ENCODE assay signal across 8 cellular contexts in genomic region chr12:81759215-81759991, GRCh38. TPM values are rescaled to one million over a fixed set of nuclear protein-coding genes. Genes with fewer than 3 reads are reported as not detected.
A peak's percentile ranks its signal among the peaks of the same experiment; 100 is the strongest.
DNase-seq lines count a peak whose midpoint lies in the region; ATAC-seq and TF ChIP-seq lines count a peak whose summit lies in the region.

Gene PPFIA2 (minus strand): TSS chr12:81759350.

- H3K9me3 ChIP-seq in BLaER1, result peaks cover 5% of the 10 kb centered on the region; the same call in 1 of the 2 replicates
- no peaks in the 10 kb centered on the region for H3K9me3 ChIP-seq in naive thymus-derived CD4-positive, alpha-beta T cell (ENCODE audit: control insufficient read depth in 2 of 3, low read length in 3 of 3)
- no peaks in the 10 kb centered on the region for H3K9me3 ChIP-seq in aorta (ENCODE audit: control insufficient read depth, low read length)

- H3K9me3 Mint-ChIP-seq in activated CD8-positive, alpha-beta T cell treated with anti-CD3 and anti-CD28 coated beads, Interleukin-2, amount 10 ng/mL, durations not matched to agents 7 days and 5 days (ENCODE audit: insufficient read depth), result no peaks in the 10 kb centered on the region
- H3K9me3 Mint-ChIP-seq in naive thymus-derived CD4-positive, alpha-beta T cell, result no peaks in the 10 kb centered on the region

- peaks cover 26% of the 10 kb centered on the region for H3K27me3 Mint-ChIP-seq in activated CD8-positive, alpha-beta T cell treated with anti-CD3 and anti-CD28 coated beads, Interleukin-2, amount 10 ng/mL, durations not matched to agents 7 days and 5 days (ENCODE audit: low read depth)
- peaks cover 43 to 52% (median 46%) of the 10 kb centered on the region in 5 donors for H3K27me3 Mint-ChIP-seq in naive thymus-derived CD4-positive, alpha-beta T cell

- H3K27me3 ChIP-seq in BLaER1, result peaks cover 10% of the 10 kb centered on the region
- H3K27me3 ChIP-seq in naive thymus-derived CD4-positive, alpha-beta T cell (ENCODE audit: control insufficient read depth in 2 of 2, insufficient read depth in 2 of 2, low read length in 2 of 2), result peaks cover 0 to 2% of the 10 kb centered on the region in 2 donors
- no peaks in the 10 kb centered on the region for H3K27me3 ChIP-seq in aorta (ENCODE audit: control insufficient read depth in 1 of 2, insufficient read depth in 2 of 2, low read length in 1 of 2)

- 5% methylated on average over 30 to 31 of the region's 31 CpGs for WGBS in aorta, 2 donors

- H3K4me1 ChIP-seq in BLaER1 (no peaks in the 10 kb centered on the region), aorta (ENCODE audit: control insufficient read depth in 1 of 2, insufficient read depth in 2 of 2, low read length in 2 of 2) (no peaks in the 10 kb centered on the region)
- H3K4me1 ChIP-seq in naive thymus-derived CD4-positive, alpha-beta T cell (ENCODE audit: control insufficient read depth in 2 of 2, insufficient read depth in 2 of 2, low read length in 2 of 2), result no peaks in the 10 kb centered on the region

- peak within 1 kb of the TSS; percentile 75 for H3K4me2 ChIP-seq in BLaER1

- H3K9ac ChIP-seq in BLaER1, result peak within 1 kb of the TSS; percentile 35; the same call in 1 of the 2 replicates

- H3K4me3 Mint-ChIP-seq in activated CD8-positive, alpha-beta T cell treated with anti-CD3 and anti-CD28 coated beads, Interleukin-2, amount 10 ng/mL, durations not matched to agents 7 days and 5 days, result peak within 1 kb of the TSS; percentile 68
- H3K4me3 Mint-ChIP-seq in naive thymus-derived CD4-positive, alpha-beta T cell, result peak within 1 kb of the TSS; percentile 58 to 83 (median 75)

- H3K36me3 ChIP-seq in BLaER1, result no peaks in the 10 kb centered on the region
- H3K36me3 ChIP-seq in naive thymus-derived CD4-positive, alpha-beta T cell (ENCODE audit: control insufficient read depth in 2 of 3, insufficient read depth in 3 of 3, low read length in 3 of 3), result no peaks in the 10 kb centered on the region
- H3K36me3 ChIP-seq in aorta (ENCODE audit: control insufficient read depth in 1 of 2, insufficient read depth in 2 of 2, low read length in 1 of 2), result no peaks in the 10 kb centered on the region

- POLR2A ChIA-PET in activated CD8-positive, alpha-beta T cell treated with anti-CD3 and anti-CD28 coated beads, Interleukin-2, amount 10 ng/mL, durations not matched to agents 7 days and 5 days (lab: Charles Lee), result no interaction called here
- POLR2A ChIA-PET in naive thymus-derived CD4-positive, alpha-beta T cell (lab: Charles Lee), result no interaction called here

- peaks cover 12% of the 10 kb centered on the region for H3K4me1 Mint-ChIP-seq in activated CD8-positive, alpha-beta T cell treated with anti-CD3 and anti-CD28 coated beads, Interleukin-2, amount 10 ng/mL, durations not matched to agents 7 days and 5 days (ENCODE audit: low read depth)
- H3K4me1 Mint-ChIP-seq in naive thymus-derived CD4-positive, alpha-beta T cell, result peaks cover 10 to 19% (median 15%) of the 10 kb centered on the region in 7 donors

- CTCF ChIA-PET in activated CD8-positive, alpha-beta T cell treated with anti-CD3 and anti-CD28 coated beads, Interleukin-2, amount 10 ng/mL, durations not matched to agents 7 days and 5 days (lab: Charles Lee), result no interaction called here
- CTCF ChIA-PET in naive thymus-derived CD4-positive, alpha-beta T cell (lab: Charles Lee), result no interaction called here

- intact Hi-C loops in naive thymus-derived CD4-positive, alpha-beta T cell (cut with micrococcal nuclease), result loop anchor here in 1 of 2 donors (1.0 kb wide), 1 partner anchor 233 kb away; no protein-coding TSS in a partner anchor
- intact Hi-C loops in aorta (cut with DNase I), result loop anchor here in 1 of 2 donors (5.0 kb wide), 1 partner anchor 43 kb away; no protein-coding TSS in a partner anchor

- H3K4me3 ChIP-seq in BLaER1, result peak within 1 kb of the TSS; percentile 65
- H3K4me3 ChIP-seq in LNCaP clone FGC (ENCODE audit: low read depth, low read length), result peak within 1 kb of the TSS; percentile 66
- H3K4me3 ChIP-seq in fibroblast of the aortic adventitia (ENCODE audit: low read depth, low read length), result peak within 1 kb of the TSS; percentile 62
- peak within 1 kb of the TSS; percentile 26 for H3K4me3 ChIP-seq in naive thymus-derived CD4-positive, alpha-beta T cell (ENCODE audit: low read length)
- H3K4me3 ChIP-seq in aorta (ENCODE audit: low read length in 2 of 2), result peak within 1 kb of the TSS; percentile 53 to 85

- no peaks in the 10 kb centered on the region for H3K36me3 Mint-ChIP-seq in activated CD8-positive, alpha-beta T cell treated with anti-CD3 and anti-CD28 coated beads, Interleukin-2, amount 10 ng/mL, durations not matched to agents 7 days and 5 days (ENCODE audit: low read depth)
- peaks cover 0 to 5% (median 0%) of the 10 kb centered on the region in 5 donors for H3K36me3 Mint-ChIP-seq in naive thymus-derived CD4-positive, alpha-beta T cell

- H3K27ac ChIP-seq in BLaER1 (no peak within 1 kb of the TSS), aorta (ENCODE audit: low read depth in 1 of 2, low read length in 2 of 2) (peak within 1 kb of the TSS in 1 of 2 donors; percentile 15)
- H3K27ac ChIP-seq in naive thymus-derived CD4-positive, alpha-beta T cell (ENCODE audit: low read depth, low read length), result no peak within 1 kb of the TSS

- no peak for TF ChIP-seq CTCF in LNCaP clone FGC (IDR thresholded peaks at IDR 0.05; ENCODE audit: control insufficient read depth, extremely low read depth, insufficient read depth)
- no peak for TF ChIP-seq CTCF in fibroblast of the aortic adventitia (IDR thresholded peaks at IDR 0.05; ENCODE audit: insufficient read depth, low read length)

- DNase-seq in LNCaP clone FGC (ENCODE audit: low read depth) (peak; percentile 33), fibroblast of the aortic adventitia (ENCODE audit: low read depth) (peak; percentile 22), aorta (peak; percentile 62 to 78), NCI-H1048 (lab: John Stamatoyannopoulos, UW) (no peak)
- peak; percentile 45 for DNase-seq in activated CD8-positive, alpha-beta T cell treated with anti-CD3 and anti-CD28 coated beads, Interleukin-2, amount 10 ng/mL, durations not matched to agents 7 days and 5 days
- peak in 6 of 9 donors; percentile 3 to 27 (median 22) for DNase-seq in naive thymus-derived CD4-positive, alpha-beta T cell

- ATAC-seq in activated CD8-positive, alpha-beta T cell treated with anti-CD3 and anti-CD28 coated beads, Interleukin-2, amount 10 ng/mL, durations not matched to agents 7 days and 5 days, result peak; percentile 76
- peak; percentile 47 for ATAC-seq in naive thymus-derived CD4-positive, alpha-beta T cell
- ATAC-seq in aorta (ENCODE audit: low FRiP score), result peak; percentile 70
- no peak for ATAC-seq in HG02884 (IDR thresholded peaks at IDR 0.05; ENCODE audit: unreplicated experiment)

- no peak within 1 kb of the TSS for H3K27ac Mint-ChIP-seq in activated CD8-positive, alpha-beta T cell treated with anti-CD3 and anti-CD28 coated beads, Interleukin-2, amount 10 ng/mL, durations not matched to agents 7 days and 5 days
- no peak within 1 kb of the TSS for H3K27ac Mint-ChIP-seq in naive thymus-derived CD4-positive, alpha-beta T cell

- H4K20me1 ChIP-seq in BLaER1, result no peaks in the 10 kb centered on the region

RNA-seq across cellular contexts. Expression of gene PPFIA2, which starts in this region (rescaled TPM):
- not detected for total RNA-seq in activated CD8-positive, alpha-beta T cell treated with anti-CD3 and anti-CD28 coated beads, Interleukin-2, amount 10 ng/mL, durations not matched to agents 7 days and 5 days
- 0.74 and 4.9 TPM in 2 replicates for total RNA-seq in fibroblast of the aortic adventitia (ENCODE audit: low replicate concordance)
- total RNA-seq in naive thymus-derived CD4-positive, alpha-beta T cell, result not detected
- not detected for polyA plus RNA-seq in naive thymus-derived CD4-positive, alpha-beta T cell
- 10 to 100 TPM; 20.4 to 46.6 TPM for total RNA-seq in aorta
- polyA plus RNA-seq in aorta, result 10 to 100 TPM in 1 of 2 donors, 1 to 10 TPM in 1; 5.4 to 11.0 TPM

Comparison
In these comparisons a context has a peak if more than half of its experiments do, and no peak if none do; other contexts are left out.
1. RNA of gene PPFIA2 (polyA plus RNA-seq): 5.4 to 11.0 TPM in aorta; not detected in naive thymus-derived CD4-positive, alpha-beta T cell; every median in the first group is over 4 times any median in the second.
2. Peak in DNase-seq and ATAC-seq in activated CD8-positive, alpha-beta T cell treated with anti-CD3 and anti-CD28 coated beads, Interleukin-2, amount 10 ng/mL, durations not matched to agents 7 days and 5 days; RNA of the gene not detected or under 1 TPM.
3. Peak in DNase-seq, ATAC-seq and H3K4me3 ChIP-seq in naive thymus-derived CD4-positive, alpha-beta T cell; RNA of the gene not detected or under 1 TPM.
4. Peak in every context shown above with its lines, with median percentiles within 50 percentile points of each other: H3K4me3 ChIP-seq.